Comparison of ENCODE assay signal across 26 cellular contexts in the genomic region with DNA sequence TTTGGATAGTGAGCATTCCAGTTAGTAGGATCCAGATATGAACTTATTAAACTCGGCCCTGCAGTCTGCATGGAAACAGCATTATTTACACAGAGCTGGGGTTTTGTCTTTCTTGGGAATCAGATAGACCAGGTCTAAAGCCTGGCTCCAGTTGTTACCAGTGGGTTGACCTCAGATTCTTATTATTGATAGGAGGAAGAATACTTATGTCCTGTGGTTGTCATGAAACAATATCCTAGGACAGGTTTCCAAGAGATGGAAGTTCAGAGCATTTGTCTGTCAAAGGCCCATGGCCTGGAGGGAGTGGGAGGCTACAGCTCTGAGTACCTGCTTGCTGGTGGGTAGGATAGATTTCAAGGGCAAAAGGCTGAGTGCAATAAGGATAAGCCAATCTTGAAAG.
"Had no signal": no experiment of that assay in that cellular context is flagged by ENCODE, and none has a peak within 500 bp of the region (broad histone marks: within the 10 kb centered on the region; RNA-seq: fewer than 3 reads in every experiment).

No MANE protein-coding gene starts in this region.

- ATAC-seq: left colon; left lung; lower lobe of right lung; naive thymus-derived CD4-positive, alpha-beta T cell; natural killer cell treated with Interleukin-12 subunit alpha and Interleukin-12 subunit beta and Interleukin-15 and Interleukin-18, amount 100 ng/mL, for 72 hours; pancreas; right cardiac atrium; sciatic nerve; stimulated activated effector memory CD8-positive, alpha-beta T cell treated with anti-CD3 and anti-CD28 coated beads, Interleukin-12 subunit alpha, Interleukin-12 subunit beta, amount 100 ng/mL, for 72 hours; upper lobe of right lung had no signal

- H3K4me3 Mint-ChIP-seq: mesothelial cell of epicardium; naive thymus-derived CD4-positive, alpha-beta T cell; natural killer cell treated with Interleukin-12 subunit alpha and Interleukin-12 subunit beta and Interleukin-15 and Interleukin-18, amount 100 ng/mL, for 72 hours; stimulated activated effector memory CD8-positive, alpha-beta T cell treated with anti-CD3 and anti-CD28 coated beads, Interleukin-12 subunit alpha, Interleukin-12 subunit beta, amount 100 ng/mL, for 72 hours; stimulated activated naive CD8-positive, alpha-beta T cell treated with anti-CD3 and anti-CD28 coated beads, Interleukin-15, Interleukin-2, amounts not matched to agents 100 ng/mL and 50 ng/mL, for 24 hours had no signal

- DNase-seq: hippocampal formation; kidney; left colon; left lung; lower lobe of right lung; mesendoderm; naive thymus-derived CD4-positive, alpha-beta T cell; pancreas; posterior cingulate gyrus; retina; right cardiac atrium; small intestine; spleen; stimulated activated CD4-positive, alpha-beta T cell treated with anti-CD3 and anti-CD28 coated beads, Interleukin-4, amount 100 ng/mL, for 24 hours; stimulated activated naive CD4-positive, alpha-beta T cell; trophoblast cell; upper lobe of right lung had no signal

- H3K27ac ChIP-seq: left lung, lower lobe of right lung, pancreas, spleen, suprapubic skin, thoracic aorta, upper lobe of right lung had no signal

- H3K9me3 Mint-ChIP-seq: natural killer cell treated with Interleukin-12 subunit alpha and Interleukin-12 subunit beta and Interleukin-15 and Interleukin-18, amount 100 ng/mL, for 72 hours; stimulated activated effector memory CD8-positive, alpha-beta T cell treated with anti-CD3 and anti-CD28 coated beads, Interleukin-12 subunit alpha, Interleukin-12 subunit beta, amount 100 ng/mL, for 72 hours; stimulated activated naive CD8-positive, alpha-beta T cell treated with anti-CD3 and anti-CD28 coated beads, Interleukin-15, Interleukin-2, amounts not matched to agents 100 ng/mL and 50 ng/mL, for 24 hours had no signal

- H3K4me3 ChIP-seq: left lung, lower lobe of right lung, pancreas, prostate gland, spleen, suprapubic skin, thoracic aorta, tibial artery, upper lobe of right lung had no signal

- H3K9me3 ChIP-seq: left lung, lower lobe of right lung, pancreas, prostate gland, spleen, suprapubic skin, thoracic aorta, tibial artery, upper lobe of right lung had no signal

- H3K36me3 Mint-ChIP-seq: mesothelial cell of epicardium; natural killer cell treated with Interleukin-12 subunit alpha and Interleukin-12 subunit beta and Interleukin-15 and Interleukin-18, amount 100 ng/mL, for 72 hours; stimulated activated effector memory CD8-positive, alpha-beta T cell treated with anti-CD3 and anti-CD28 coated beads, Interleukin-12 subunit alpha, Interleukin-12 subunit beta, amount 100 ng/mL, for 72 hours had no signal

- H3K4me1 Mint-ChIP-seq: naive thymus-derived CD4-positive, alpha-beta T cell; stimulated activated effector memory CD8-positive, alpha-beta T cell treated with anti-CD3 and anti-CD28 coated beads, Interleukin-12 subunit alpha, Interleukin-12 subunit beta, amount 100 ng/mL, for 72 hours had no signal

- H3K4me1 ChIP-seq: left lung, lower lobe of right lung, pancreas, spleen, suprapubic skin, upper lobe of right lung had no signal

- H3K27ac Mint-ChIP-seq: mesothelial cell of epicardium; naive thymus-derived CD4-positive, alpha-beta T cell; natural killer cell treated with Interleukin-12 subunit alpha and Interleukin-12 subunit beta and Interleukin-15 and Interleukin-18, amount 100 ng/mL, for 72 hours; stimulated activated effector memory CD8-positive, alpha-beta T cell treated with anti-CD3 and anti-CD28 coated beads, Interleukin-12 subunit alpha, Interleukin-12 subunit beta, amount 100 ng/mL, for 72 hours; stimulated activated naive CD8-positive, alpha-beta T cell treated with anti-CD3 and anti-CD28 coated beads, Interleukin-15, Interleukin-2, amounts not matched to agents 100 ng/mL and 50 ng/mL, for 24 hours had no signal

- H3K27me3 ChIP-seq: pancreas, tibial artery, upper lobe of right lung had no signal

- H3K36me3 ChIP-seq: left lung, lower lobe of right lung, pancreas, prostate gland, spleen, suprapubic skin, thoracic aorta, tibial artery, upper lobe of right lung had no signal
